ENCODE assay signal across 2 cellular contexts in the genomic region with DNA sequence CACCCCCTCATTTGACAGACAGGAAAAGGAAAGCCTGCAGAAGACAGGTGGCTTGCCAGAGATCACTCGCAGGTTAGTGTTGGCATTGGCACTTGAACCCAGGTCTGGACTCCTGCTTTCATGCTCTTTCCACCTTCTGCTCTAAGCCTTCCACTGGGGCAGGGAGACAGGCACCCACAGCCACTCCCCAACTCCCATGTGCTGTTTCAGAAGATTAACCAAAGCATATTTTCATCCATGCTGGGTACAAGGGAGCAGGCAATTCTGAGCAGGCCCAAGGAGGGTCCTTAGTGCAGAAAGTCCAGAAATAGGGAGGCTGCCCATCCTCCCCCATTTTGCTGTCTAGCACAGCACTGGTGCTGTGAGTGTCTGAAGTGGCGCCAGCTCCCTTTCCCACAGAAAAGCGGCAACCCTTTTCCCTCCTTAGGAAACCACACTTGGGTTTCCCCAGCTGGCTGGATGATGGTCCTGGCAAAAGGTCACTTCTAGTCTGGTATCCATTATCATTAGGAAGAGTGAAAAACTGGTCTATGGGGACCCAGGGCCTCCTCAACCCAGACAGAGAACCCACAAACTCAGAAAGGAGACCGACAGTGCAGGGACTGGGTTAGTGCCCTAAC.
TF ChIP-seq lines count a peak whose summit lies in the region.

No MANE protein-coding gene starts in this region.

TF ChIP-seq in HEK293T, 16 proteins besides CTCF, POLR2A, EP300 and RAD21:
- TF ChIP-seq, protein P1, sequence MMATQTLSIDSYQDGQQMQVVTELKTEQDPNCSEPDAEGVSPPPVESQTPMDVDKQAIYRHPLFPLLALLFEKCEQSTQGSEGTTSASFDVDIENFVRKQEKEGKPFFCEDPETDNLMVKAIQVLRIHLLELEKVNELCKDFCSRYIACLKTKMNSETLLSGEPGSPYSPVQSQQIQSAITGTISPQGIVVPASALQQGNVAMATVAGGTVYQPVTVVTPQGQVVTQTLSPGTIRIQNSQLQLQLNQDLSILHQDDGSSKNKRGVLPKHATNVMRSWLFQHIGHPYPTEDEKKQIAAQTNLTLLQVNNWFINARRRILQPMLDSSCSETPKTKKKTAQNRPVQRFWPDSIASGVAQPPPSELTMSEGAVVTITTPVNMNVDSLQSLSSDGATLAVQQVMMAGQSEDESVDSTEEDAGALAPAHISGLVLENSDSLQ (IDR thresholded peaks at IDR 0.05), result 0 out of 2 replicates have a peak, but pooled peaks have one; percentile 16
- no peak for TF ChIP-seq ZNF384 (IDR thresholded peaks at IDR 0.05)

TF ChIP-seq in H1, 55 proteins besides CTCF, POLR2A, EP300 and RAD21:
- TF ChIP-seq NANOG (IDR thresholded peaks at IDR 0.05; ENCODE audit: insufficient read depth, low read depth, low read length, poor library complexity, severe bottlenecking) (no peak), CREB1 (IDR thresholded peaks at IDR 0.05) (no peak), CHD1 (IDR thresholded peaks at IDR 0.05; ENCODE audit: low read depth, low read length) (no peak), FOSL1 (IDR thresholded peaks at IDR 0.05; ENCODE audit: insufficient read depth, low read depth, low read length) (no peak), PHF8 (conservative IDR thresholded peaks at IDR 0.05; ENCODE audit: low read depth, low read length) (no peak), SRF (IDR thresholded peaks at IDR 0.05; ENCODE audit: low read depth, low read length) (no peak)
